In the genomic region with DNA sequence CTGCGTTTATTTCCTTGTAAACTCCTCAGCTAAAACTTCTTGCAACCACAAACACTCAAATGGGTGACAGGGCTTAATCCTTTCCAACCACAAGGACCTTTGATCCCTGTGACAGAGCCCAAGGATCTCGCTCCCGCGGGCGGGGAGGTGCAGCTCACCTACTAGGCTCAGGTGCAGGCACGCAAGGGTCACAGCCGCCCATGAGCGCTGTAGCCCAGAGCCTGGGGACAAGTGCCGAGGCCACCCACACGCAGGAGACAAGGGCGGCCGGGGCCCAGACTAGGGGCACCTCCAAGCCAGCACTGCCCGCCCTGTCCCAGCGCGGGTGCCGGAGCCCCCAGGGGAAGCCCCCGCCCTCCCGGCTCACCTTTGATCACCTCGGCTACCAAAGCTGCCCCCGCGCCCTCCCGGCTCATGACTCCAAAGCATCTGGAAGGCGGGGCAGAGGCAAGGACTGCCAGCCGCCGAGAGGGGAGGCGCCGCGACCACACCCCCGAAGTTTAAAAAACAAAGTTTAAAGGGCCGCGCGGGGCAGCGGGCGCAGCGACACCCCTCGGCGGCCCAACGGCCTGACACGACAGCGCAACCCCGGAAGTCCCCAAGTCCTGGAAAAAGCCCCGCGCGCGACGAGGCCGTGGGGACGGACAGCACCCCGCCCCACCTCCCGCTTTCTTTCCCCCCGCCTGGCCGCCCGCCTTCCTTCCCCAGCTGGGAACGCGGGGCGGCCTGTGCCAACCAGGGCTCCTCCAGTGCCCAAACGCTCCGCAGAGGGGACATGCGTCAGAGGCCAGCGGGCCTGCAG, we compare ENCODE assay signal across 8 cellular contexts. TPM values are rescaled to one million over a fixed set of nuclear protein-coding genes. Genes with fewer than 3 reads are reported as not detected.
DNase-seq lines count a peak whose midpoint lies in the region; ATAC-seq and TF ChIP-seq lines count a peak whose summit lies in the region.

No MANE protein-coding gene starts in this region.

- H3K4me1 ChIP-seq in neural progenitor cell (peaks cover 15% of the 10 kb centered on the region), stomach (peaks cover 16 to 41% (median 28%) of the 10 kb centered on the region in 4 donors)

- no peak for TF ChIP-seq EP300 in stomach (IDR thresholded peaks at IDR 0.05)

- DNase-seq in AG09309 (ENCODE audit: low read depth) (no peak), RPMI7951 (ENCODE audit: low read depth) (peak; percentile 72), activated gamma-delta T cell treated with Interleukin-2 at 50 U/mL for 16 hours (peak; percentile 78), foreskin fibroblast (peak; percentile 49 to 84), neural progenitor cell (ENCODE audit: low spot score) (peak; percentile 90), stomach (peak; percentile 85)

- no peaks in the 10 kb centered on the region for H3K36me3 ChIP-seq in neural progenitor cell
- H3K36me3 ChIP-seq in stomach, result peaks cover 0 to 13% (median 10%) of the 10 kb centered on the region in 4 donors

- no peaks in the 10 kb centered on the region for H3K36me3 Mint-ChIP-seq in neural progenitor cell

- H3K9me3 ChIP-seq in neural progenitor cell (ENCODE audit: low read depth) (no peaks in the 10 kb centered on the region), stomach (no peaks in the 10 kb centered on the region)

- TF ChIP-seq POLR2A in stomach (IDR thresholded peaks at IDR 0.05), result no peak

- no peaks in the 10 kb centered on the region for H3K79me2 ChIP-seq in neural progenitor cell (ENCODE audit: low read depth)

- peak overlapping the region; percentile 80 for H2AFZ ChIP-seq in neural progenitor cell (replicated peaks)

- ATAC-seq in GM18867 (IDR thresholded peaks at IDR 0.05; ENCODE audit: unreplicated experiment) (peak; percentile 84), HG03097 (IDR thresholded peaks at IDR 0.05; ENCODE audit: low FRiP score, unreplicated experiment) (peak; percentile 68)

- peaks cover 11% of the 10 kb centered on the region for H3K27me3 ChIP-seq in neural progenitor cell
- H3K27me3 ChIP-seq in stomach, result no peaks in the 10 kb centered on the region

- H3K27me3 Mint-ChIP-seq in neural progenitor cell (ENCODE audit: insufficient read depth, low read depth), result no peaks in the 10 kb centered on the region

- intact Hi-C loops in stomach (cut with DNase I; ENCODE audit: low total_unique reads), result no loop called here

- no peak overlapping the region for H3K27ac Mint-ChIP-seq in neural progenitor cell

- H3K4me2 ChIP-seq in neural progenitor cell, result peak overlapping the region; percentile 96

- H4K20me1 ChIP-seq in neural progenitor cell (ENCODE audit: low read depth), result peaks cover 30% of the 10 kb centered on the region

- WGBS in stomach, 5 donors, result 0 to 1% (median 0%) methylated on average over 30 to 60 of the region's 60 CpGs

- no peaks in the 10 kb centered on the region for H3K9me3 Mint-ChIP-seq in neural progenitor cell

- H3K9ac ChIP-seq in neural progenitor cell, result peak overlapping the region; percentile 23

- H3K4me3 ChIP-seq in AG09309 (ENCODE audit: control insufficient read depth, low read depth, low read length) (peak overlapping the region; percentile 71), foreskin fibroblast (ENCODE audit: low read depth in 1 of 2, low read length in 2 of 2) (peak overlapping the region; percentile 57 to 76), neural progenitor cell (peak overlapping the region; percentile 85), stomach (peak overlapping the region; percentile 58 to 83 (median 74))

- peak overlapping the region; percentile 85 for H3K4me3 Mint-ChIP-seq in neural progenitor cell

- H3K27ac ChIP-seq in neural progenitor cell (no peak overlapping the region), stomach (peak overlapping the region; percentile 91 to 95 (median 93))

- H3K4me1 Mint-ChIP-seq in neural progenitor cell, result peaks cover 10% of the 10 kb centered on the region

- TF ChIP-seq CTCF in AG09309 (IDR thresholded peaks at IDR 0.05; ENCODE audit: control insufficient read depth, insufficient read depth, low read depth, low read length, missing control alignments) (peak; percentile 47), foreskin fibroblast (IDR thresholded peaks at IDR 0.05; ENCODE audit: low read depth, low read length) (peak; percentile 42), neural progenitor cell (IDR thresholded peaks at IDR 0.05) (peak; percentile 77), stomach (IDR thresholded peaks at IDR 0.05) (peak in 5 of 7 experiments; percentile 32 to 80 (median 43))

- H3F3A ChIP-seq in neural progenitor cell (ENCODE audit: low read depth), result peaks cover 8% of the 10 kb centered on the region

RNA-seq across cellular contexts. Expression of a gene that starts 53.0 kb away (rescaled TPM):
- 14.0 and 15.5 TPM in 2 replicates for total RNA-seq in RPMI7951 (2014; rRNA removed; shearing (Covaris generic))
- total RNA-seq in neural progenitor cell (ENCODE audit: low replicate concordance), result 24.7 and 38.1 TPM in 2 replicates
- 10 to 100 TPM in 4 of 5 donors, 1 to 10 TPM in 1; 9.3 to 31.9 (median 17.4) TPM for total RNA-seq in stomach
- 10 to 100 TPM in 2 of 3 donors, 1 to 10 TPM in 1; 4.1 to 17.0 (median 11.1) TPM for polyA plus RNA-seq in stomach
